In genomic region chr1:41662656-41663437, GRCh38 we compare ENCODE assay signal across 8 cellular contexts.
DNase-seq lines count a peak whose midpoint lies in the region; ATAC-seq and TF ChIP-seq lines count a peak whose summit lies in the region.

No MANE protein-coding gene starts in this region.

- H3K27ac ChIP-seq in right atrium auricular region: peak overlapping the region; percentile 95 to 98

- TF ChIP-seq CTCF in GM13977 (IDR thresholded peaks at IDR 0.05; ENCODE audit: extremely low read depth, insufficient read depth, missing control alignments) (no peak), right atrium auricular region (IDR thresholded peaks at IDR 0.05) (no peak)

- H3K4me1 ChIP-seq in HAP-1 (no peaks in the 10 kb centered on the region; the same call in 1 of the 2 replicates), NT2/D1 (ENCODE audit: insufficient read depth, insufficient read length) (peaks cover 27% of the 10 kb centered on the region), right atrium auricular region (peaks cover 0 to 27% of the 10 kb centered on the region in 2 donors)

- no peaks in the 10 kb centered on the region for H3K9me3 ChIP-seq in HAP-1
- H3K9me3 ChIP-seq in NT2/D1 (ENCODE audit: insufficient read depth, low read length): no peaks in the 10 kb centered on the region
- H3K9me3 ChIP-seq in right atrium auricular region: no peaks in the 10 kb centered on the region

- peak overlapping the region; percentile 59 for H3K9ac ChIP-seq in NT2/D1 (ENCODE audit: insufficient read length, low read depth)

- peak; percentile 84 for DNase-seq in GM13977 (ENCODE audit: low spot score)
- DNase-seq in HAP-1 (ENCODE audit: low spot score in 2 of 2): peak; percentile 8 to 57
- DNase-seq in NT2/D1 (ENCODE audit: low read depth, low spot score): no peak
- no peak for DNase-seq in activated naive CD4-positive, alpha-beta T cell treated with anti-CD3 and anti-CD28 coated beads, Interleukin-2, amount 50 U/mL, for 72 hours (ENCODE audit: low spot score in 2 of 2)
- DNase-seq in right atrium auricular region (ENCODE audit: low spot score): peak; percentile 82
- peak; percentile 84 for DNase-seq in renal cortical epithelial cell (ENCODE audit: low read depth)
- no peak for DNase-seq in occipital lobe (lab: John Stamatoyannopoulos, UW)
- DNase-seq in DMS79 (lab: John Stamatoyannopoulos, UW): no peak

- peak; percentile 19 to 52 for ATAC-seq in activated naive CD4-positive, alpha-beta T cell treated with anti-CD3 and anti-CD28 coated beads, Interleukin-2, amount 50 U/mL, for 72 hours

- H3K27me3 ChIP-seq in HAP-1 (ENCODE audit: low read depth): no peaks in the 10 kb centered on the region
- H3K27me3 ChIP-seq in NT2/D1 (ENCODE audit: insufficient read depth, insufficient read length): peaks cover 24% of the 10 kb centered on the region
- no peaks in the 10 kb centered on the region for H3K27me3 ChIP-seq in right atrium auricular region

- H3K4me3 ChIP-seq in HAP-1: peak overlapping the region; percentile 28
- peak overlapping the region; percentile 33 for H3K4me3 ChIP-seq in NT2/D1 (ENCODE audit: insufficient read length, low read depth)
- H3K4me3 ChIP-seq in right atrium auricular region: peak overlapping the region; percentile 66 to 78

- H3K36me3 Mint-ChIP-seq in activated naive CD4-positive, alpha-beta T cell treated with anti-CD3 and anti-CD28 coated beads, Interleukin-2, amount 50 U/mL, for 72 hours: peaks cover 22 to 23% of the 10 kb centered on the region in 2 donors

- H3K36me3 ChIP-seq in HAP-1 (replicated peaks) (no peaks in the 10 kb centered on the region), NT2/D1 (ENCODE audit: insufficient read depth, insufficient read length, low read length) (peaks cover 5% of the 10 kb centered on the region), right atrium auricular region (no peaks in the 10 kb centered on the region)

- no peaks in the 10 kb centered on the region for H3K9me3 Mint-ChIP-seq in activated naive CD4-positive, alpha-beta T cell treated with anti-CD3 and anti-CD28 coated beads, Interleukin-2, amount 50 U/mL, for 72 hours

- peak overlapping the region in 1 of 2 donors; percentile 53 for H3K27ac Mint-ChIP-seq in activated naive CD4-positive, alpha-beta T cell treated with anti-CD3 and anti-CD28 coated beads, Interleukin-2, amount 50 U/mL, for 72 hours

- in situ Hi-C loops in GM13977 (cut with MboI; ENCODE audit: low pct_unique_long_range_greater_than_20kb, low sequenced_read_pairs, unreplicated experiment): no loop called here
- in situ Hi-C loops in HAP-1 (cut with MboI; ENCODE audit: low sequenced_read_pairs): no loop called here

Comparison
In these comparisons a context has a peak if more than half of its experiments do, and no peak if none do; other contexts are left out.
1. DNase-seq: peak in GM13977 (single experiment), HAP-1 (2 of 2), right atrium auricular region (single experiment) and renal cortical epithelial cell (single experiment); none in NT2/D1 (single experiment), activated naive CD4-positive, alpha-beta T cell treated with anti-CD3 and anti-CD28 coated beads, Interleukin-2, amount 50 U/mL, for 72 hours (0 of 2), occipital lobe (single experiment) and DMS79 (single experiment).
2. Peak in every context shown above with its lines, with median percentiles within 50 percentile points of each other: H3K4me3 ChIP-seq.